Comparison of ENCODE assay signal across 1 cellular context in the genomic region with DNA sequence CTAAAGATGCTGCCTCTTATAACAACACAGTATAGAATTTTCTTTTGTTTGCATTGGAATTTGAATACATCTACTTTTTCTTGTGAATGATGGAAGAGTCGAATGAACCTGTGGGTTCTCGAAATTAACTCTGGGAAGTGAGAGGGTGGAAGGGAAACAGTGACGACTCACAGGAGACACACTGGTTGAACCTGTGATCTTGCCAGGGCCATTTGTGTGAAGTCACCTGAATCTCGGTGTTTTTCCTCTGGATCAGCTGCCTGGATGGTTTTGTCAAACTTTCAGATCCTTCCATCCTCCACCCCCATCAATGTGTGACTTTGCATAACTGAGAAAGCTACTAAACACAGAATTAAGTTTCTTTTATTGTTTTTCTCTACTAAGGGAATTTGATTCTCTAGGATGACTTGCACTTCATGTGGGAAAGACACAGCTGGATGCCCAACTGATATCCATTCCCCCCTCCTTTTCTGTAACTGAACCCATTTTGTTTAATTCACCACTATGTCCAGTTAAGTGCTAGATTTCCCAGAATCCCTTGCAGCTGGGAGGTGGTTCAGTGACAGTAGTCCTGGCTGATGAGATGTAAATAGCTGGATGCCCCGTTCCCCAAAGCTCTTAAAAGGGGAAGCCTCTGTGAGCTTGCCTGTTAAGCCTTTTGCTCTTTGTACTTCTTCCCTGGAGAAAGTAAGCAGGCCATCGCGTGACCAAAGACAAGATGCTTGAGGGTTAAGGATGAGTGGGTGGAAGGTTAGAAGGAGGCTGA.
TF ChIP-seq lines count a peak whose summit lies in the region.

No MANE protein-coding gene starts in this region.

TF ChIP-seq in GM23338, 12 proteins besides CTCF, POLR2A, EP300 and RAD21 (continued from another document):
- TF ChIP-seq, protein P1, sequence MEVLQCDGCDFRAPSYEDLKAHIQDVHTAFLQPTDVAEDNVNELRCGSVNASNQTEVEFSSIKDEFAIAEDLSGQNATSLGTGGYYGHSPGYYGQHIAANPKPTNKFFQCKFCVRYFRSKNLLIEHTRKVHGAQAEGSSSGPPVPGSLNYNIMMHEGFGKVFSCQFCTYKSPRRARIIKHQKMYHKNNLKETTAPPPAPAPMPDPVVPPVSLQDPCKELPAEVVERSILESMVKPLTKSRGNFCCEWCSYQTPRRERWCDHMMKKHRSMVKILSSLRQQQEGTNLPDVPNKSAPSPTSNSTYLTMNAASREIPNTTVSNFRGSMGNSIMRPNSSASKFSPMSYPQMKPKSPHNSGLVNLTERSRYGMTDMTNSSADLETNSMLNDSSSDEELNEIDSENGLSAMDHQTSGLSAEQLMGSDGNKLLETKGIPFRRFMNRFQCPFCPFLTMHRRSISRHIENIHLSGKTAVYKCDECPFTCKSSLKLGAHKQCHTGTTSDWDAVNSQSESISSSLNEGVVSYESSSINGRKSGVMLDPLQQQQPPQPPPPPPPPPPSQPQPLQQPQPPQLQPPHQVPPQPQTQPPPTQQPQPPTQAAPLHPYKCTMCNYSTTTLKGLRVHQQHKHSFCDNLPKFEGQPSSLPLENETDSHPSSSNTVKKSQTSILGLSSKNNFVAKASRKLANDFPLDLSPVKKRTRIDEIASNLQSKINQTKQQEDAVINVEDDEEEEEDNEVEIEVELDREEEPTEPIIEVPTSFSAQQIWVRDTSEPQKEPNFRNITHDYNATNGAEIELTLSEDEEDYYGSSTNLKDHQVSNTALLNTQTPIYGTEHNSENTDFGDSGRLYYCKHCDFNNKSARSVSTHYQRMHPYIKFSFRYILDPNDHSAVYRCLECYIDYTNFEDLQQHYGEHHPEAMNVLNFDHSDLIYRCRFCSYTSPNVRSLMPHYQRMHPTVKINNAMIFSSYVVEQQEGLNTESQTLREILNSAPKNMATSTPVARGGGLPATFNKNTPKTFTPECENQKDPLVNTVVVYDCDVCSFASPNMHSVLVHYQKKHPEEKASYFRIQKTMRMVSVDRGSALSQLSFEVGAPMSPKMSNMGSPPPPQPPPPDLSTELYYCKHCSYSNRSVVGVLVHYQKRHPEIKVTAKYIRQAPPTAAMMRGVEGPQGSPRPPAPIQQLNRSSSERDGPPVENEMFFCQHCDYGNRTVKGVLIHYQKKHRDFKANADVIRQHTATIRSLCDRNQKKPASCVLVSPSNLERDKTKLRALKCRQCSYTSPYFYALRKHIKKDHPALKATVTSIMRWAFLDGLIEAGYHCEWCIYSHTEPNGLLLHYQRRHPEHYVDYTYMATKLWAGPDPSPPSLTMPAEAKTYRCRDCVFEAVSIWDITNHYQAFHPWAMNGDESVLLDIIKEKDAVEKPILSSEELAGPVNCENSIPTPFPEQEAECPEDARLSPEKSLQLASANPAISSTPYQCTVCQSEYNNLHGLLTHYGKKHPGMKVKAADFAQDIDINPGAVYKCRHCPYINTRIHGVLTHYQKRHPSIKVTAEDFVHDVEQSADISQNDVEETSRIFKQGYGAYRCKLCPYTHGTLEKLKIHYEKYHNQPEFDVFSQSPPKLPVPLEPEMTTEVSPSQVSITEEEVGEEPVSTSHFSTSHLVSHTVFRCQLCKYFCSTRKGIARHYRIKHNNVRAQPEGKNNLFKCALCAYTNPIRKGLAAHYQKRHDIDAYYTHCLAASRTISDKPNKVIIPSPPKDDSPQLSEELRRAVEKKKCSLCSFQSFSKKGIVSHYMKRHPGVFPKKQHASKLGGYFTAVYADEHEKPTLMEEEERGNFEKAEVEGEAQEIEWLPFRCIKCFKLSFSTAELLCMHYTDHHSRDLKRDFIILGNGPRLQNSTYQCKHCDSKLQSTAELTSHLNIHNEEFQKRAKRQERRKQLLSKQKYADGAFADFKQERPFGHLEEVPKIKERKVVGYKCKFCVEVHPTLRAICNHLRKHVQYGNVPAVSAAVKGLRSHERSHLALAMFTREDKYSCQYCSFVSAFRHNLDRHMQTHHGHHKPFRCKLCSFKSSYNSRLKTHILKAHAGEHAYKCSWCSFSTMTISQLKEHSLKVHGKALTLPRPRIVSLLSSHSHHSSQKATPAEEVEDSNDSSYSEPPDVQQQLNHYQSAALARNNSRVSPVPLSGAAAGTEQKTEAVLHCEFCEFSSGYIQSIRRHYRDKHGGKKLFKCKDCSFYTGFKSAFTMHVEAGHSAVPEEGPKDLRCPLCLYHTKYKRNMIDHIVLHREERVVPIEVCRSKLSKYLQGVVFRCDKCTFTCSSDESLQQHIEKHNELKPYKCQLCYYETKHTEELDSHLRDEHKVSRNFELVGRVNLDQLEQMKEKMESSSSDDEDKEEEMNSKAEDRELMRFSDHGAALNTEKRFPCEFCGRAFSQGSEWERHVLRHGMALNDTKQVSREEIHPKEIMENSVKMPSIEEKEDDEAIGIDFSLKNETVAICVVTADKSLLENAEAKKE (CRISPR knock-in tag; IDR thresholded peaks at IDR 0.05), result no peak
- TF ChIP-seq JUNB (IDR thresholded peaks at IDR 0.05; ENCODE audit: unreplicated experiment), result no peak
- TF ChIP-seq, protein P2, sequence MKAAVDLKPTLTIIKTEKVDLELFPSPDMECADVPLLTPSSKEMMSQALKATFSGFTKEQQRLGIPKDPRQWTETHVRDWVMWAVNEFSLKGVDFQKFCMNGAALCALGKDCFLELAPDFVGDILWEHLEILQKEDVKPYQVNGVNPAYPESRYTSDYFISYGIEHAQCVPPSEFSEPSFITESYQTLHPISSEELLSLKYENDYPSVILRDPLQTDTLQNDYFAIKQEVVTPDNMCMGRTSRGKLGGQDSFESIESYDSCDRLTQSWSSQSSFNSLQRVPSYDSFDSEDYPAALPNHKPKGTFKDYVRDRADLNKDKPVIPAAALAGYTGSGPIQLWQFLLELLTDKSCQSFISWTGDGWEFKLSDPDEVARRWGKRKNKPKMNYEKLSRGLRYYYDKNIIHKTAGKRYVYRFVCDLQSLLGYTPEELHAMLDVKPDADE (IDR thresholded peaks at IDR 0.05), result no peak
TF ChIP-seq in GM23338: peak in this region for 0.
